Comparison of ENCODE assay signal across 1 cellular context in the genomic region with DNA sequence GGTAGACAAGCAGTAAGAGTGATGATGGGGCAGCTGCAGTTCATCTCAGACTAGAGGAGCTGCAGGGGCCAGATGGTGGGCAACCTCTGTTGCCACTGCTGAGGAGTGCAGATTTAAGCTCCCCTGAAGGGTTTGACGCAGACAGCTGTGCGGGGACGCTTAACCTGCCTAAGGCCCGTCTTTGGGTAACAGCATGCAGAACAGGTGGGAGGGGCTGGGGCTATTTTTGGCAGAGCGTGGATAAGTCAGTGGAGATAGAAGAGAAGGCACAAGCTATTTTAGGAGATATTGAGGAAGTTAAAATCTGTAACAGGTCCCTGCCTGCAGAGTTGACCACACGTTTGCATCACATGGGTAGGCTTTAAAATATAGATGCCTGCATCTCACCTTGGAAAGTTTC.
TF ChIP-seq lines count a peak whose summit lies in the region.

No MANE protein-coding gene starts in this region.

TF ChIP-seq in HepG2, 621 proteins besides CTCF, POLR2A, EP300 and RAD21:
- no peak for TF ChIP-seq RNF219 (CRISPR knock-in tag; IDR thresholded peaks at IDR 0.05)
- TF ChIP-seq ZNF749 (CRISPR knock-in tag; IDR thresholded peaks at IDR 0.05; ENCODE audit: borderline replicate concordance) = no peak
- no peak for TF ChIP-seq ZNF83 (CRISPR knock-in tag; IDR thresholded peaks at IDR 0.05; ENCODE audit: borderline replicate concordance)
- TF ChIP-seq HNRNPL (IDR thresholded peaks at IDR 0.05; ENCODE audit: low read depth, low read length) = no peak
- no peak for TF ChIP-seq POLR2AphosphoS5 (IDR thresholded peaks at IDR 0.05; ENCODE audit: low read depth, low read length)
